17 cellular contexts compared by ENCODE assay signal in genomic region chr12:97335093-97335492, GRCh38.
"Had no signal": no experiment of that assay in that cellular context is flagged by ENCODE, and none has a peak within 500 bp of the region (broad histone marks: within the 10 kb centered on the region; RNA-seq: fewer than 3 reads in every experiment).

No MANE protein-coding gene starts in this region.

- H3K9ac ChIP-seq: parathyroid adenoma had no signal

- DNase-seq: cortex of kidney; effector memory CD8-positive, alpha-beta T cell; kidney; left lung; mesenchymal stem cell; mucosa of descending colon; naive B cell; right lobe of liver; small intestine; stimulated activated CD4-positive, alpha-beta T cell treated with anti-CD3 and anti-CD28 coated beads, Interleukin-15, amount 100 ng/mL, for 24 hours; stimulated activated CD4-positive, alpha-beta T cell treated with anti-CD3 and anti-CD28 coated beads, Interleukin-2, amount 100 ng/mL, for 48 hours; stimulated activated naive B cell treated with anti-CD40 and anti-IgM and Interleukin-4, amounts not matched to agents 10 μg/mL and 1 μg/mL and 100 μg/mL, for 72 hours; upper lobe of left lung had no signal

- ATAC-seq: effector memory CD8-positive, alpha-beta T cell; left lung; mucosa of descending colon; natural killer cell treated with Interleukin-12 subunit alpha and Interleukin-12 subunit beta and Interleukin-15 and Interleukin-18, amount 100 ng/mL, for 72 hours; right lobe of liver; stimulated activated naive B cell treated with anti-CD40 and anti-IgM and Interleukin-4, amounts not matched to agents 10 μg/mL and 1 μg/mL and 100 μg/mL, for 72 hours had no signal

- H3K36me3 ChIP-seq: left lung, right lobe of liver, thoracic aorta, tibial nerve, upper lobe of left lung had no signal

- H3K9me3 ChIP-seq: left lung, mucosa of descending colon, right lobe of liver, thoracic aorta, tibial nerve, upper lobe of left lung had no signal

- H3K4me1 ChIP-seq: left lung, parathyroid adenoma, right lobe of liver, tibial nerve, upper lobe of left lung had no signal

- H3K27me3 ChIP-seq: left lung, right lobe of liver, tibial nerve, upper lobe of left lung had no signal

- H3K4me3 ChIP-seq: left lung, mucosa of descending colon, right lobe of liver, thoracic aorta, tibial nerve, upper lobe of left lung had no signal
